In genomic region chr17:38440614-38441397, GRCh38 we compare ENCODE assay signal across 15 cellular contexts. TPM values are rescaled to one million over a fixed set of nuclear protein-coding genes. Genes with fewer than 3 reads are reported as not detected.
A peak's percentile ranks its signal among the peaks of the same experiment; 100 is the strongest.
DNase-seq lines count a peak whose midpoint lies in the region; ATAC-seq and TF ChIP-seq lines count a peak whose summit lies in the region.
"Had no signal": no experiment of that assay in that cellular context is flagged by ENCODE, and none has a peak within 500 bp of the region (broad histone marks: within the 10 kb centered on the region; RNA-seq: fewer than 3 reads in every experiment).

No MANE protein-coding gene starts in this region.

- POLR2A ChIA-PET in RWPE1 (lab: Yijun Ruan, JAX; ENCODE audit: low non-redundant PET), result no interaction called here

- H3K9me3 ChIP-seq in muscle layer of colon (ENCODE audit: low read length) (no peaks in the 10 kb centered on the region), upper lobe of right lung (no peaks in the 10 kb centered on the region)
- H3K9me3 ChIP-seq: Caco-2 had no signal

- TF ChIP-seq CTCF in RWPE1 (conservative IDR thresholded peaks at IDR 0.05; ENCODE audit: low read depth) (no peak), upper lobe of right lung (IDR thresholded peaks at IDR 0.05) (no peak)

- CTCF ChIA-PET in RWPE1 (lab: Yijun Ruan, JAX), result no interaction called here

- H3K36me3 ChIP-seq in muscle layer of colon (ENCODE audit: insufficient read depth, low read length) (no peaks in the 10 kb centered on the region), upper lobe of right lung (no peaks in the 10 kb centered on the region)

- H3K9ac ChIP-seq in muscle layer of colon (ENCODE audit: low read length), result no peak overlapping the region

- no peaks in the 10 kb centered on the region for H3K27me3 ChIP-seq in muscle layer of colon (ENCODE audit: control insufficient read depth in 1 of 2, insufficient read depth in 2 of 2, low read length in 2 of 2)
- H3K27me3 ChIP-seq in upper lobe of right lung, result no peaks in the 10 kb centered on the region

- peaks cover 51% of the 10 kb centered on the region for H3K4me1 ChIP-seq in muscle layer of colon (ENCODE audit: insufficient read depth, low read length)
- H3K4me1 ChIP-seq in upper lobe of right lung, result peaks cover 3% of the 10 kb centered on the region

- intact Hi-C loops in Right ventricle myocardium superior (cut with DNase I) (loop anchor here (5.0 kb wide), 1 partner anchor 36 kb away; no protein-coding TSS in a partner anchor), upper lobe of right lung (cut with DNase I) (no loop called here), sciatic nerve (cut with DNase I) (loop anchor here (5.0 kb wide), 1 partner anchor 41 kb away; no protein-coding TSS in a partner anchor)

- H3K27ac ChIP-seq in RWPE1 (0 out of 2 replicates have a peak overlapping the region, but pooled peaks have one; percentile 59), muscle layer of colon (ENCODE audit: low read depth, low read length) (peak overlapping the region; percentile 21), upper lobe of right lung (no peak overlapping the region)
- H3K27ac ChIP-seq: PC-9 had no signal

- peak; percentile 84 for ATAC-seq in Right ventricle myocardium superior (ENCODE audit: poor library complexity)
- peak; percentile 56 for ATAC-seq in upper lobe of right lung
- ATAC-seq in sciatic nerve, result no peak
- ATAC-seq: left colon; stimulated activated naive CD8-positive, alpha-beta T cell treated with anti-CD3 and anti-CD28 coated beads, Interleukin-15, Interleukin-2, amounts not matched to agents 100 U/mL and 50 U/mL, for 24 hours had no signal

- no peak for DNase-seq in RWPE1 (ENCODE audit: low spot score)
- DNase-seq in Right ventricle myocardium superior, result peak; percentile 72
- no peak for DNase-seq in upper lobe of right lung
- no peak for DNase-seq in sciatic nerve (ENCODE audit: low spot score)
- DNase-seq in activated T-cell treated with anti-CD3 and anti-CD28 coated beads, Interleukin-2, amount 50 U/mL, for 1 hour, result no peak
- no peak for DNase-seq in H4 (ENCODE audit: low spot score)
- DNase-seq: activated CD8-positive, alpha-beta memory T cell treated with anti-CD3 and anti-CD28 coated beads for 24 hours; Caco-2; effector CD8-positive, alpha-beta T cell; left colon; NCI-H1436 treated with DMSO at 0.1 percent for 48 hours; NCI-H82; PC-9; stimulated activated naive CD8-positive, alpha-beta T cell treated with anti-CD3 and anti-CD28 coated beads, Interleukin-15, Interleukin-2, amounts not matched to agents 100 U/mL and 50 U/mL, for 24 hours had no signal

- H3K4me3 ChIP-seq in muscle layer of colon (ENCODE audit: low read depth in 1 of 2, low read length in 2 of 2), result no peak overlapping the region
- no peak overlapping the region for H3K4me3 ChIP-seq in upper lobe of right lung
- H3K4me3 ChIP-seq: PC-9 had no signal

RNA-seq across cellular contexts. Expression of gene ARHGAP23, which starts 12.5 kb away (rescaled TPM):
- total RNA-seq in Right ventricle myocardium superior (58.3 TPM), upper lobe of right lung (85.1 TPM), sciatic nerve (154 TPM)
- 6.8 and 11.7 TPM in 2 replicates for total RNA-seq in H4 (2014; rRNA removed; shearing (Covaris generic))
